ENCODE assay signal across 10 cellular contexts in genomic region chr2:152505495-152505906, GRCh38.
DNase-seq lines count a peak whose midpoint lies in the region; ATAC-seq, FAIRE-seq and TF ChIP-seq lines count a peak whose summit lies in the region.
"Had no signal": no experiment of that assay in that cellular context is flagged by ENCODE, and none has a peak within 500 bp of the region (broad histone marks: within the 10 kb centered on the region; RNA-seq: fewer than 3 reads in every experiment).

No MANE protein-coding gene starts in this region.

- no peaks in the 10 kb centered on the region for H3K9me2 ChIP-seq in GM23248 (ENCODE audit: insufficient read depth)

- peak overlapping the region; percentile 64; the same call in 1 of the 2 replicates for H3K27ac Mint-ChIP-seq in WTC11

- 55 to 60% methylated on average over 9 of the region's 9 CpGs for WGBS in GM23248 (ENCODE audit: low coverage in 1 of 2, low lambda C conversion rate in 2 of 2, missing lambda C conversion rate in 2 of 2), 2 experiments

- peak overlapping the region; percentile 69 for H3K4me2 ChIP-seq in GM23248 (ENCODE audit: unreplicated experiment)

- H2AFZ ChIP-seq in GM23248 = peak overlapping the region; percentile 27; the same call in 1 of the 2 replicates

- H3K9me3 ChIP-seq in GM23248 (ENCODE audit: low read depth) = no peaks in the 10 kb centered on the region
- peaks cover 4% of the 10 kb centered on the region for H3K9me3 ChIP-seq in left ventricle myocardium inferior (replicated peaks)

- in situ Hi-C loops in GM23248 (cut with MboI) = no loop called here

- H3K79me2 ChIP-seq in GM23248 (ENCODE audit: insufficient read depth) = peaks cover 87% of the 10 kb centered on the region

- peaks cover 37% of the 10 kb centered on the region for H3K4me1 ChIP-seq in GM23248 (ENCODE audit: insufficient read depth)
- H3K4me1 ChIP-seq in left ventricle myocardium inferior = peaks cover 23% of the 10 kb centered on the region

- DNase-seq in GM23248 = peak; percentile 60
- DNase-seq in WTC11 (ENCODE audit: low spot score) = no peak
- DNase-seq in left ventricle myocardium inferior = no peak
- DNase-seq in retinal pigment epithelial cell (ENCODE audit: low read depth) = peak; percentile 76
- DNase-seq in HTR-8/SVneo (ENCODE audit: insufficient read length, low spot score) = no peak
- no peak for DNase-seq in stimulated activated CD4-positive, alpha-beta T cell treated with anti-CD3 and anti-CD28 coated beads, Interleukin-4, amount 100 ng/mL, for 1 hour
- DNase-seq: GDM1, H7 had no signal

- H3F3A ChIP-seq in GM23248 (ENCODE audit: insufficient read depth) = peaks cover 7% of the 10 kb centered on the region; the same call in 1 of the 2 replicates

- H3K36me3 ChIP-seq in GM23248 (ENCODE audit: low read depth) (no peaks in the 10 kb centered on the region), left ventricle myocardium inferior (no peaks in the 10 kb centered on the region)

- no peak for FAIRE-seq in HTR-8/SVneo (lab: Jason Lieb, UNC)

- H3K4me1 Mint-ChIP-seq in WTC11 = peaks cover 38% of the 10 kb centered on the region

- H3K4me3 ChIP-seq in GM23248 (peak overlapping the region; percentile 23), left ventricle myocardium inferior (peak overlapping the region; percentile 5), retinal pigment epithelial cell (ENCODE audit: low read length) (no peak overlapping the region)

- no peak for TF ChIP-seq CTCF in WTC11 (IDR thresholded peaks at IDR 0.05)
- TF ChIP-seq CTCF in left ventricle myocardium inferior (IDR thresholded peaks at IDR 0.05; ENCODE audit: borderline replicate concordance) = no peak
- no peak for TF ChIP-seq CTCF in retinal pigment epithelial cell (conservative IDR thresholded peaks at IDR 0.05; ENCODE audit: low read depth, low read length)

- H3K9me3 Mint-ChIP-seq in WTC11 = no peaks in the 10 kb centered on the region

- 0 out of 2 replicates have a peak overlapping the region, but pooled peaks have one; percentile 4 for H3K9ac ChIP-seq in GM23248

- POLR2A ChIA-PET in WTC11 (lab: Charles Lee) = no interaction called here

- H3K27me3 Mint-ChIP-seq in WTC11 (ENCODE audit: low read depth) = no peaks in the 10 kb centered on the region

- H3K27me3 ChIP-seq in GM23248 (replicated peaks; ENCODE audit: insufficient read depth) (no peaks in the 10 kb centered on the region), left ventricle myocardium inferior (ENCODE audit: low read depth) (no peaks in the 10 kb centered on the region)

- H3K36me3 Mint-ChIP-seq in WTC11 = no peaks in the 10 kb centered on the region

- H3K27ac ChIP-seq in GM23248 (peak overlapping the region; percentile 30), left ventricle myocardium inferior (replicated peaks) (peak overlapping the region; percentile 49)

- ATAC-seq in WTC11 = no peak
- no peak for ATAC-seq in GM21723 (IDR thresholded peaks at IDR 0.05; ENCODE audit: unreplicated experiment)
- ATAC-seq in esophagus mucosa = no peak

- no peak overlapping the region for H3K4me3 Mint-ChIP-seq in WTC11

- H4K20me1 ChIP-seq in GM23248 (ENCODE audit: insufficient read depth) = no peaks in the 10 kb centered on the region

- CTCF ChIA-PET in WTC11 (lab: Charles Lee) = no interaction called here

- intact Hi-C loops in left ventricle myocardium inferior (cut with micrococcal nuclease) = no loop called here

TF ChIP-seq in WTC11, 78 proteins besides CTCF, POLR2A, EP300 and RAD21:
- TF ChIP-seq TP53 (CRISPR knock-in tag; IDR thresholded peaks at IDR 0.05) (no peak), NR2C2 (CRISPR knock-in tag; IDR thresholded peaks at IDR 0.05) (no peak), SP1 (CRISPR knock-in tag; conservative IDR thresholded peaks at IDR 0.05) (no peak), SMAD3 (CRISPR knock-in tag; IDR thresholded peaks at IDR 0.05; ENCODE audit: borderline replicate concordance) (no peak), NFATC4 (CRISPR knock-in tag; IDR thresholded peaks at IDR 0.05) (no peak), ELF4 (CRISPR knock-in tag; IDR thresholded peaks at IDR 0.05; ENCODE audit: low read depth) (no peak), ZNF425 (CRISPR knock-in tag; conservative IDR thresholded peaks at IDR 0.05) (no peak), ARID4B (CRISPR knock-in tag; IDR thresholded peaks at IDR 0.05; ENCODE audit: borderline replicate concordance) (no peak), GTF2I (CRISPR knock-in tag; conservative IDR thresholded peaks at IDR 0.05) (no peak), ZNF396 (CRISPR knock-in tag; IDR thresholded peaks at IDR 0.05; ENCODE audit: borderline replicate concordance) (no peak), E2F5 (CRISPR knock-in tag; IDR thresholded peaks at IDR 0.05) (no peak), GABPB1 (CRISPR knock-in tag; IDR thresholded peaks at IDR 0.05) (no peak)

Comparison
In these comparisons a context has a peak if more than half of its experiments do, and no peak if none do; other contexts are left out.
1. DNase-seq: peak in GM23248 (single experiment) and retinal pigment epithelial cell (single experiment); none in WTC11 (single experiment), left ventricle myocardium inferior (single experiment), HTR-8/SVneo (single experiment) and stimulated activated CD4-positive, alpha-beta T cell treated with anti-CD3 and anti-CD28 coated beads, Interleukin-4, amount 100 ng/mL, for 1 hour (single experiment).